Comparison of ENCODE assay signal across 8 cellular contexts in genomic region chr11:3037041-3037944, GRCh38. TPM values are rescaled to one million over a fixed set of nuclear protein-coding genes. Genes with fewer than 3 reads are reported as not detected.
DNase-seq lines count a peak whose midpoint lies in the region; ATAC-seq, FAIRE-seq and TF ChIP-seq lines count a peak whose summit lies in the region.

No MANE protein-coding gene starts in this region.

- no peaks in the 10 kb centered on the region for H3K9me3 ChIP-seq in A549

- TF ChIP-seq EP300 in A549 (IDR thresholded peaks at IDR 0.05), result no peak

- H3K27me3 Mint-ChIP-seq in endothelial cell (ENCODE audit: unreplicated experiment) (no peaks in the 10 kb centered on the region), memory B cell (no peaks in the 10 kb centered on the region)

- H3K9me3 Mint-ChIP-seq in endothelial cell (ENCODE audit: unreplicated experiment) (no peaks in the 10 kb centered on the region), memory B cell (no peaks in the 10 kb centered on the region)

- peak; percentile 73 to 89 for TF ChIP-seq RAD21 in A549 (conservative IDR thresholded peaks at IDR 0.05 in 1 of 2, IDR thresholded peaks at IDR 0.05 in 1 of 2)

- POLR2A ChIA-PET in A549 (lab: Yijun Ruan, JAX), result interaction anchor here (1.7 kb wide), 1 partner anchor 54 kb away, joined by 5 read pairs; no protein-coding TSS in a partner anchor

- peak; percentile 75 to 76 for DNase-seq in A549 (ENCODE audit: low read depth in 1 of 2, low spot score in 1 of 2)
- peak; percentile 45 for DNase-seq in GM12891 (ENCODE audit: insufficient read length, low spot score)
- peak; percentile 88 for DNase-seq in NCI-H2227 (lab: John Stamatoyannopoulos, UW; ENCODE audit: unreplicated experiment)
- peak; percentile 35 to 40 for DNase-seq in activated CD4-positive, alpha-beta T cell treated with anti-CD3 and anti-CD28 coated beads, Interleukin-2, amount 50 U/mL, for 4 hours
- DNase-seq in endothelial cell (ENCODE audit: low spot score), result peak; percentile 84
- DNase-seq in memory B cell (ENCODE audit: low spot score in 2 of 2), result no peak
- DNase-seq in stromal cell of bone marrow (ENCODE audit: low read depth), result peak; percentile 46

- peak overlapping the region; percentile 7 for H3K27ac Mint-ChIP-seq in endothelial cell (ENCODE audit: unreplicated experiment)
- H3K27ac Mint-ChIP-seq in memory B cell, result peak overlapping the region; percentile 93

- FAIRE-seq in A549 (lab: Jason Lieb, UNC) (no peak), GM12891 (lab: Jason Lieb, UNC) (peak; percentile 28)

- H3K4me1 Mint-ChIP-seq in endothelial cell (ENCODE audit: unreplicated experiment) (peaks cover 4% of the 10 kb centered on the region), memory B cell (peaks cover 21% of the 10 kb centered on the region)

- peak; percentile 87 for TF ChIP-seq CTCF in A549 (IDR thresholded peaks at IDR 0.05)
- peak; percentile 78 for TF ChIP-seq CTCF in endothelial cell (IDR thresholded peaks at IDR 0.05; ENCODE audit: unreplicated experiment)

- no peaks in the 10 kb centered on the region for H3K4me1 ChIP-seq in A549

- H3K36me3 Mint-ChIP-seq in endothelial cell (ENCODE audit: low read depth, unreplicated experiment), result peaks cover 23% of the 10 kb centered on the region
- H3K36me3 Mint-ChIP-seq in memory B cell, result peaks cover 11% of the 10 kb centered on the region

- TF ChIP-seq POLR2A in A549 (IDR thresholded peaks at IDR 0.05; ENCODE audit: low read length) (no peak), GM12891 (IDR thresholded peaks at IDR 0.05; ENCODE audit: low read depth, low read length) (no peak)

- WGBS in A549 (ENCODE audit: missing lambda C conversion rate), result 57% methylated on average over 23 of the region's 24 CpGs

- no peak overlapping the region for H3K4me3 ChIP-seq in A549

- CTCF ChIA-PET in A549 (lab: Yijun Ruan, JAX), result interaction anchor here (0.6 to 11.4 kb wide), 55 partner anchors 13 to 505 kb away, joined by 3 to 210 read pairs (median 4); partner anchors contain the start of genes CARS1 and PHLDA2

- no peak overlapping the region for H3K27ac ChIP-seq in A549

- ATAC-seq in A549 (peak; percentile 84 to 98), memory B cell (ENCODE audit: low read depth) (no peak), GM21526 (IDR thresholded peaks at IDR 0.05; ENCODE audit: low FRiP score, unreplicated experiment) (no peak)

- H3K4me3 Mint-ChIP-seq in endothelial cell (ENCODE audit: unreplicated experiment) (peak overlapping the region; percentile 73), memory B cell (no peak overlapping the region)

- no peak overlapping the region for H3K4me2 ChIP-seq in A549

TF ChIP-seq in A549, 52 proteins besides CTCF, POLR2A, EP300 and RAD21:
- TF ChIP-seq MAFK (IDR thresholded peaks at IDR 0.05; ENCODE audit: partially characterized antibody) (peak; percentile 67), SMC3 (IDR thresholded peaks at IDR 0.05) (peak; percentile 69), FOSL2 (IDR thresholded peaks at IDR 0.05) (no peak), FOSL2 (CRISPR knock-in tag; IDR thresholded peaks at IDR 0.05) (no peak)
TF ChIP-seq in A549: peak in this region for 2.

TF ChIP-seq in GM12891, 5 proteins besides CTCF, POLR2A, EP300 and RAD21:
- TF ChIP-seq SPI1 (IDR thresholded peaks at IDR 0.05; ENCODE audit: low read depth, low read length), result no peak
- TF ChIP-seq POU2F2 (IDR thresholded peaks at IDR 0.05; ENCODE audit: low read depth, low read length), result no peak
- no peak for TF ChIP-seq POLR2AphosphoS5 (IDR thresholded peaks at IDR 0.05; ENCODE audit: low read depth, low read length)
- no peak for TF ChIP-seq PAX5 (IDR thresholded peaks at IDR 0.05; ENCODE audit: insufficient read depth, low read length, severe bottlenecking)
- TF ChIP-seq TAF1 (IDR thresholded peaks at IDR 0.05; ENCODE audit: low read depth, low read length), result no peak

RNA-seq across cellular contexts. Expression of gene CARS1, which starts 19.9 kb away (rescaled TPM):
- 109 and 130 TPM in 2 replicates for polyA plus RNA-seq in A549 (2011; rRNA removed)
- 43.3 and 43.9 TPM in 2 replicates for polyA plus RNA-seq in A549 (2012; cell fraction: cytosol; rRNA removed)
- 105 and 130 TPM in 2 replicates for polyA plus RNA-seq in A549 (2012; cell fraction: nucleus; rRNA removed)
- polyA plus RNA-seq in A549 (2017; fragmentation: RNase III; extraction: RNeasy Plus Mini Kit Qiagen cat#74134 plus additional on column Dnase treatment), result 52.7 to 56.3 TPM (median 56.2 TPM) in 3 replicates
- 67.3 and 71.3 TPM in 2 replicates for polyA minus RNA-seq in A549 (2011; rRNA and poly(A)+ RNA removed)
- 29.5 TPM for polyA plus RNA-seq in GM12891 (2012; ENCODE audit: low read depth, missing spikeins)
- total RNA-seq in endothelial cell (ENCODE audit: unreplicated experiment), result 47.6 TPM

RNA-seq across cellular contexts. Expression of gene NAP1L4, which starts 45.2 kb away (rescaled TPM):
- 128 and 148 TPM in 2 replicates for polyA plus RNA-seq in A549 (2011; rRNA removed)
- 73.9 and 95.8 TPM in 2 replicates for polyA plus RNA-seq in A549 (2012; cell fraction: cytosol; rRNA removed)
- 97.5 and 143 TPM in 2 replicates for polyA plus RNA-seq in A549 (2012; cell fraction: nucleus; rRNA removed)
- 129 to 134 TPM (median 132 TPM) in 3 replicates for polyA plus RNA-seq in A549 (2017; fragmentation: RNase III; extraction: RNeasy Plus Mini Kit Qiagen cat#74134 plus additional on column Dnase treatment)
- 52.9 and 61.4 TPM in 2 replicates for polyA minus RNA-seq in A549 (2011; rRNA and poly(A)+ RNA removed)
- polyA plus RNA-seq in GM12891 (2012; ENCODE audit: low read depth, missing spikeins), result 85.6 TPM
- 148 TPM for total RNA-seq in endothelial cell (ENCODE audit: unreplicated experiment)

Comparison
In these comparisons a context has a peak if more than half of its experiments do, and no peak if none do; other contexts are left out.
1. ATAC-seq: peak in A549 (2 of 2); none in memory B cell (single experiment) and GM21526 (single experiment).
2. DNase-seq: peak in A549 (2 of 2), GM12891 (single experiment), NCI-H2227 (single experiment), activated CD4-positive, alpha-beta T cell treated with anti-CD3 and anti-CD28 coated beads, Interleukin-2, amount 50 U/mL, for 4 hours (2 of 2), endothelial cell (single experiment) and stromal cell of bone marrow (single experiment); none in memory B cell (0 of 2).